Comparison of ENCODE assay signal across 8 cellular contexts in genomic region chr13:50911051-50911690, GRCh38. TPM values are rescaled to one million over a fixed set of nuclear protein-coding genes. Genes with fewer than 3 reads are reported as not detected.
DNase-seq lines count a peak whose midpoint lies in the region; ATAC-seq and TF ChIP-seq lines count a peak whose summit lies in the region.

No MANE protein-coding gene starts in this region.

- TF ChIP-seq POLR2A in thyroid gland (IDR thresholded peaks at IDR 0.05), result no peak

- peaks cover 27 to 63% (median 39%) of the 10 kb centered on the region in 4 donors for H3K4me1 Mint-ChIP-seq in CD4-positive, CD25-positive, alpha-beta regulatory T cell

- H3K4me1 ChIP-seq in CD4-positive, CD25-positive, alpha-beta regulatory T cell (ENCODE audit: control insufficient read depth, insufficient read depth, low read length, poor library complexity, severe bottlenecking), result peaks cover 64% of the 10 kb centered on the region
- H3K4me1 ChIP-seq in hepatocyte (ENCODE audit: insufficient read depth), result peaks cover 23% of the 10 kb centered on the region
- peaks cover 15 to 37% of the 10 kb centered on the region in 2 donors for H3K4me1 ChIP-seq in thyroid gland

- DNase-seq in CD4-positive, CD25-positive, alpha-beta regulatory T cell, result peak in 2 of 3 donors; percentile 21 to 50
- DNase-seq in HT-29 (ENCODE audit: low spot score) (peak; percentile 24), hepatocyte (ENCODE audit: low spot score) (no peak), thyroid gland (no peak), SKM-1 treated with dmso at 0.1 percent for 144 hours (lab: John Stamatoyannopoulos, UW; ENCODE audit: unreplicated experiment) (no peak)
- DNase-seq in activated effector memory CD4-positive, alpha-beta T cell treated with anti-CD3 and anti-CD28 coated beads, Interleukin-2, amount 50 U/mL, for 16 hours, result no peak

- H3K27me3 Mint-ChIP-seq in CD4-positive, CD25-positive, alpha-beta regulatory T cell, result no peaks in the 10 kb centered on the region

- peak overlapping the region; percentile 74 to 99 (median 80) for H3K27ac Mint-ChIP-seq in CD4-positive, CD25-positive, alpha-beta regulatory T cell

- peak overlapping the region; percentile 84 to 96 (median 86) for H3K4me3 Mint-ChIP-seq in CD4-positive, CD25-positive, alpha-beta regulatory T cell

- intact Hi-C loops in thyroid gland (cut with DNase I), result loop anchor here (10.0 kb wide), 1 partner anchor 936 kb away; no protein-coding TSS in a partner anchor

- H3K27ac ChIP-seq in CD4-positive, CD25-positive, alpha-beta regulatory T cell (ENCODE audit: insufficient read depth, low read length, poor library complexity, severe bottlenecking), result peak overlapping the region; percentile 96
- H3K27ac ChIP-seq in VCaP, result peak overlapping the region; percentile 90
- peak overlapping the region; percentile 95 for H3K27ac ChIP-seq in hepatocyte
- peak overlapping the region in 2 of 3 donors; percentile 89 to 91 for H3K27ac ChIP-seq in thyroid gland

- peaks cover 12% of the 10 kb centered on the region for H3K36me3 Mint-ChIP-seq in CD4-positive, CD25-positive, alpha-beta regulatory T cell

- H2AFZ ChIP-seq in hepatocyte, result no peak overlapping the region

- no peaks in the 10 kb centered on the region for H3K9me2 ChIP-seq in hepatocyte (replicated peaks; ENCODE audit: insufficient read depth)

- peaks cover 47% of the 10 kb centered on the region for H3K79me2 ChIP-seq in hepatocyte

- no peaks in the 10 kb centered on the region for H3K27me3 ChIP-seq in CD4-positive, CD25-positive, alpha-beta regulatory T cell (ENCODE audit: control insufficient read depth, insufficient read depth, low read length)
- no peaks in the 10 kb centered on the region for H3K27me3 ChIP-seq in hepatocyte
- no peaks in the 10 kb centered on the region for H3K27me3 ChIP-seq in thyroid gland

- ATAC-seq in CD4-positive, CD25-positive, alpha-beta regulatory T cell (ENCODE audit: low read depth in 2 of 2), result no peak
- no peak for ATAC-seq in HG02884 (IDR thresholded peaks at IDR 0.05; ENCODE audit: unreplicated experiment)

- no peaks in the 10 kb centered on the region for H3K36me3 ChIP-seq in CD4-positive, CD25-positive, alpha-beta regulatory T cell (ENCODE audit: control insufficient read depth, insufficient read depth, low read length)
- no peaks in the 10 kb centered on the region for H3K36me3 ChIP-seq in hepatocyte (replicated peaks; ENCODE audit: insufficient read depth, low read depth)
- no peaks in the 10 kb centered on the region for H3K36me3 ChIP-seq in thyroid gland

- WGBS in hepatocyte (ENCODE audit: low lambda C conversion rate, missing lambda C conversion rate), result 53% methylated on average over 6 of the region's 6 CpGs
- WGBS in thyroid gland, 2 donors, result 59 to 67% methylated on average over 6 of the region's 6 CpGs

- peak overlapping the region; percentile 99 for H3K4me2 ChIP-seq in hepatocyte

- no peaks in the 10 kb centered on the region for H4K20me1 ChIP-seq in hepatocyte (ENCODE audit: insufficient read depth, poor library complexity, severe bottlenecking)

- H3K9me3 ChIP-seq in CD4-positive, CD25-positive, alpha-beta regulatory T cell (ENCODE audit: control insufficient read depth in 2 of 2, low read length in 2 of 2), result no peaks in the 10 kb centered on the region
- H3K9me3 ChIP-seq in hepatocyte (ENCODE audit: low read depth), result no peaks in the 10 kb centered on the region
- H3K9me3 ChIP-seq in thyroid gland, result no peaks in the 10 kb centered on the region

- TF ChIP-seq CTCF in VCaP (conservative IDR thresholded peaks at IDR 0.05) (no peak), hepatocyte (IDR thresholded peaks at IDR 0.05; ENCODE audit: poor library complexity) (no peak), thyroid gland (IDR thresholded peaks at IDR 0.05) (no peak)

- peak overlapping the region; percentile 97 for H3K4me3 ChIP-seq in CD4-positive, CD25-positive, alpha-beta regulatory T cell (ENCODE audit: low read depth, low read length)
- peak overlapping the region; percentile 97 for H3K4me3 ChIP-seq in hepatocyte
- peak overlapping the region in 1 of 3 donors; percentile 56 for H3K4me3 ChIP-seq in thyroid gland (replicated peaks in 1 of 3)

- no peaks in the 10 kb centered on the region for H3K9me3 Mint-ChIP-seq in CD4-positive, CD25-positive, alpha-beta regulatory T cell

RNA-seq across cellular contexts. Expression of gene RNASEH2B, which starts 1.6 kb away (rescaled TPM):
- total RNA-seq in CD4-positive, CD25-positive, alpha-beta regulatory T cell, result 96.0 TPM
- 100 to 1,000 TPM; 149 to 205 (median 183) TPM for polyA plus RNA-seq in CD4-positive, CD25-positive, alpha-beta regulatory T cell
- 30.4 and 30.8 TPM in 2 replicates for total RNA-seq in HT-29 (2014; rRNA removed; shearing (Covaris generic))
- 30.9 and 42.5 TPM in 2 replicates for total RNA-seq in hepatocyte
- 22.3 and 27.5 TPM in 2 replicates for polyA plus RNA-seq in hepatocyte
- total RNA-seq in thyroid gland, result 100 to 1,000 TPM in 1 of 4 donors, 10 to 100 TPM in 3; 51.5 to 116 (median 79.8) TPM

Comparison
In these comparisons a context has a peak if more than half of its experiments do, and no peak if none do; other contexts are left out.
1. DNase-seq: peak in CD4-positive, CD25-positive, alpha-beta regulatory T cell (2 of 3) and HT-29 (single experiment); none in hepatocyte (single experiment), thyroid gland (0 of 2), SKM-1 treated with dmso at 0.1 percent for 144 hours (single experiment) and activated effector memory CD4-positive, alpha-beta T cell treated with anti-CD3 and anti-CD28 coated beads, Interleukin-2, amount 50 U/mL, for 16 hours (single experiment).
2. Peak in every context shown above with its lines, with median percentiles within 50 percentile points of each other: H3K27ac ChIP-seq.